In genomic region chr3:43152649-43153048, GRCh38 we compare ENCODE assay signal across 17 cellular contexts. TPM values are rescaled to one million over a fixed set of nuclear protein-coding genes. Genes with fewer than 3 reads are reported as not detected.
DNase-seq lines count a peak whose midpoint lies in the region; ATAC-seq, FAIRE-seq and TF ChIP-seq lines count a peak whose summit lies in the region.
"Had no signal": no experiment of that assay in that cellular context is flagged by ENCODE, and none has a peak within 500 bp of the region (broad histone marks: within the 10 kb centered on the region; RNA-seq: fewer than 3 reads in every experiment).

No MANE protein-coding gene starts in this region.

- intact Hi-C loops in endothelial cell of umbilical vein (cut with micrococcal nuclease), result loop anchor here (10.0 kb wide), 1 partner anchor 1042 kb away; no protein-coding TSS in a partner anchor
- intact Hi-C loops in psoas muscle (cut with DNase I), result loop anchor here in 1 of 2 donors (10.0 kb wide), 1 partner anchor 198 kb away; no protein-coding TSS in a partner anchor

- dilution Hi-C loops in endothelial cell of umbilical vein (cut with MboI; ENCODE audit: extremely low pct_ligation_motif_present, low sequenced_read_pairs), result no loop called here

- H3K9me3 ChIP-seq in Karpas-422 (ENCODE audit: low read length), result no peaks in the 10 kb centered on the region
- H3K9me3 ChIP-seq in endothelial cell of umbilical vein (replicated peaks; ENCODE audit: control insufficient read depth, insufficient read depth, low read length), result no peaks in the 10 kb centered on the region
- no peaks in the 10 kb centered on the region for H3K9me3 ChIP-seq in psoas muscle

- H3K4me1 ChIP-seq in Karpas-422 (ENCODE audit: low read length), result peaks cover 28% of the 10 kb centered on the region
- H3K4me1 ChIP-seq in endothelial cell of umbilical vein (ENCODE audit: control insufficient read depth, extremely low read depth, insufficient read depth, low read length), result no peaks in the 10 kb centered on the region
- H3K4me1 ChIP-seq in psoas muscle, result peaks cover 6% of the 10 kb centered on the region

- H3K4me3 ChIP-seq in Karpas-422 (ENCODE audit: low read length), result no peak overlapping the region
- H3K4me3 ChIP-seq in endothelial cell of umbilical vein (replicated peaks in 1 of 3; ENCODE audit: insufficient read depth in 1 of 3, low read depth in 1 of 3, low read length in 3 of 3), result no peak overlapping the region
- H3K4me3 ChIP-seq in psoas muscle, result no peak overlapping the region
- H3K4me3 ChIP-seq: BLaER1 treated with 17β-estradiol and CSF1 and Interleukin-3, amounts not matched to agents 10 nM and 100 nM had no signal

- H3K36me3 ChIP-seq in Karpas-422 (ENCODE audit: insufficient read depth, low read length) (no peaks in the 10 kb centered on the region), endothelial cell of umbilical vein (ENCODE audit: control insufficient read depth in 2 of 2, extremely low read depth in 1 of 2, insufficient read depth in 2 of 2, low read length in 2 of 2) (no peaks in the 10 kb centered on the region), psoas muscle (ENCODE audit: insufficient read depth in 1 of 2, low read depth in 1 of 2) (no peaks in the 10 kb centered on the region)
- H3K36me3 ChIP-seq: BLaER1 treated with 17β-estradiol and CSF1 and Interleukin-3, amounts not matched to agents 10 nM and 100 nM had no signal

- CTCF ChIA-PET in endothelial cell of umbilical vein (lab: Charles Lee), result interaction anchor here (0.9 to 6.2 kb wide), 2 partner anchors 10 to 190 kb away, joined by 3 to 115 read pairs; no protein-coding TSS in a partner anchor

- peak overlapping the region; percentile 31; the same call in 1 of the 2 replicates for H3K27ac ChIP-seq in Karpas-422 (ENCODE audit: low read length)
- no peak overlapping the region for H3K27ac ChIP-seq in endothelial cell of umbilical vein (ENCODE audit: insufficient read depth, low read depth, low read length)
- H3K27ac ChIP-seq in psoas muscle, result no peak overlapping the region
- H3K27ac ChIP-seq: BLaER1 treated with 17β-estradiol and CSF1 and Interleukin-3, amounts not matched to agents 10 nM and 100 nM had no signal

- H3K9me1 ChIP-seq in endothelial cell of umbilical vein (replicated peaks; ENCODE audit: control insufficient read depth, extremely low read depth, insufficient read depth, low read length), result no peaks in the 10 kb centered on the region

- TF ChIP-seq POLR2A in endothelial cell of umbilical vein (IDR thresholded peaks at IDR 0.05; ENCODE audit: low read depth, low read length), result no peak

- ATAC-seq in psoas muscle, result no peak

- no peaks in the 10 kb centered on the region for H3K9me2 ChIP-seq in Karpas-422 (replicated peaks; ENCODE audit: insufficient read depth, low read length)

- WGBS in psoas muscle, 3 donors, result 35 to 36% (median 35%) methylated on average over 5 of the region's 5 CpGs

- H3K4me2 ChIP-seq in Karpas-422 (ENCODE audit: low read depth, low read length, poor library complexity, severe bottlenecking) (peak overlapping the region; percentile 44), endothelial cell of umbilical vein (ENCODE audit: insufficient read depth, low read length) (no peak overlapping the region)
- H3K4me2 ChIP-seq: BLaER1 treated with 17β-estradiol and CSF1 and Interleukin-3, amounts not matched to agents 10 nM and 100 nM had no signal

- H3K27me3 ChIP-seq in Karpas-422 (ENCODE audit: low read length) (no peaks in the 10 kb centered on the region), endothelial cell of umbilical vein (ENCODE audit: control insufficient read depth in 2 of 2, insufficient read depth in 2 of 2, low read length in 2 of 2) (peaks cover 15 to 19% of the 10 kb centered on the region in 2 experiments), psoas muscle (ENCODE audit: insufficient read depth in 3 of 3, low read length in 2 of 3) (peaks cover 0 to 2% (median 0%) of the 10 kb centered on the region in 3 donors)
- H3K27me3 ChIP-seq: BLaER1 treated with 17β-estradiol and CSF1 and Interleukin-3, amounts not matched to agents 10 nM and 100 nM had no signal

- BruUV-seq in endothelial cell of umbilical vein (replicated peaks; lab: Mats Ljungman, UMichigan), result no TSS peak

- in situ Hi-C loops in G401 (cut with HindIII; ENCODE audit: low sequenced_read_pairs), result no loop called here

- peak; percentile 62 for DNase-seq in G401 (ENCODE audit: low spot score)
- DNase-seq in Karpas-422, result peak; percentile 71
- peak; percentile 39 for DNase-seq in endothelial cell of umbilical vein (ENCODE audit: low read depth, low spot score)
- DNase-seq in pons (ENCODE audit: low spot score), result peak; percentile 42
- no peak for DNase-seq in NCI-H146 treated with DMSO at 0.1 percent for 48 hours (lab: John Stamatoyannopoulos, UW; ENCODE audit: unreplicated experiment)
- DNase-seq in psoas muscle, result no peak
- DNase-seq in HK-2 (ENCODE audit: unreplicated experiment), result no peak
- DNase-seq: activated gamma-delta T cell; aorta; HCEC 1CT; hippocampal formation; kidney glomerular epithelial cell; NCI-H2029 treated with DMSO at 0.1 percent for 48 hours; Right ventricle myocardium superior; stimulated activated CD4-positive, alpha-beta T cell treated with anti-CD3 and anti-CD28 coated beads, Interleukin-4, amount 100 ng/mL, for 24 hours; stimulated activated CD8-positive, alpha-beta memory T cell treated with anti-CD3 and anti-CD28 coated beads, Interleukin-4, amount 100 ng/mL, for 48 hours had no signal

- H4K20me1 ChIP-seq in Karpas-422 (ENCODE audit: insufficient read depth, low read depth, low read length), result no peaks in the 10 kb centered on the region
- H4K20me1 ChIP-seq in endothelial cell of umbilical vein (replicated peaks; ENCODE audit: control insufficient read depth, extremely low read depth, insufficient read depth, low read length), result no peaks in the 10 kb centered on the region
- H4K20me1 ChIP-seq: BLaER1 treated with 17β-estradiol and CSF1 and Interleukin-3, amounts not matched to agents 10 nM and 100 nM had no signal

- POLR2A ChIA-PET in endothelial cell of umbilical vein (lab: Charles Lee), result no interaction called here

- H3K79me2 ChIP-seq in Karpas-422 (ENCODE audit: low read length) (no peaks in the 10 kb centered on the region), endothelial cell of umbilical vein (ENCODE audit: control insufficient read depth, insufficient read depth, low read length) (no peaks in the 10 kb centered on the region)

- no peak overlapping the region for H3K9ac ChIP-seq in Karpas-422 (ENCODE audit: low read length)
- H3K9ac ChIP-seq in endothelial cell of umbilical vein (replicated peaks; ENCODE audit: extremely low read depth, insufficient read depth, low read length), result no peak overlapping the region
- H3K9ac ChIP-seq: BLaER1 treated with 17β-estradiol and CSF1 and Interleukin-3, amounts not matched to agents 10 nM and 100 nM had no signal

- TF ChIP-seq CTCF in endothelial cell of umbilical vein (IDR thresholded peaks at IDR 0.05; ENCODE audit: extremely low read depth in 1 of 2, insufficient read depth in 1 of 2, low read depth in 1 of 2, low read length in 2 of 2), result no peak
- TF ChIP-seq CTCF in psoas muscle (IDR thresholded peaks at IDR 0.05), result no peak

- H2AFZ ChIP-seq in Karpas-422 (ENCODE audit: low read length) (no peak overlapping the region), endothelial cell of umbilical vein (ENCODE audit: low read depth, low read length) (no peak overlapping the region)

- peak; percentile 89 for FAIRE-seq in endothelial cell of umbilical vein (lab: Jason Lieb, UNC)

TF ChIP-seq in endothelial cell of umbilical vein, 7 proteins besides CTCF, POLR2A, EP300 and RAD21:
- TF ChIP-seq MAX (IDR thresholded peaks at IDR 0.05; ENCODE audit: insufficient read depth, insufficient read length) (no peak), GATA2 (IDR thresholded peaks at IDR 0.05; ENCODE audit: insufficient read depth, insufficient read length, low read depth, low read length) (no peak), FOS (IDR thresholded peaks at IDR 0.05; ENCODE audit: borderline replicate concordance, insufficient read depth, low read length) (no peak), JUN (IDR thresholded peaks at IDR 0.05; ENCODE audit: borderline replicate concordance, insufficient read depth, insufficient read length, low read depth) (no peak), POLR2AphosphoS5 (IDR thresholded peaks at IDR 0.05; ENCODE audit: insufficient read depth, low read depth, low read length) (no peak), EZH2 (IDR thresholded peaks at IDR 0.05; ENCODE audit: borderline replicate concordance, low read depth, low read length, severe bottlenecking) (no peak), MYC (IDR thresholded peaks at IDR 0.05; ENCODE audit: low read depth, low read length) (no peak)
TF ChIP-seq in endothelial cell of umbilical vein: peak in this region for 0.

RNA-seq across cellular contexts. Expression of gene POMGNT2, which starts 46.8 kb away (rescaled TPM):
- total RNA-seq in G401 (2014; rRNA removed; shearing (Covaris generic)), result 21.9 and 24.6 TPM in 2 replicates
- 59.3 and 70.7 TPM in 2 replicates for total RNA-seq in Karpas-422 (2014; rRNA removed; shearing (Covaris generic); ENCODE audit: low replicate concordance)
- total RNA-seq in endothelial cell of umbilical vein (6.4 and 9.1 TPM in 2 replicates), psoas muscle (10 to 100 TPM; 13.2 to 25.5 (median 19.8) TPM)
- polyA plus RNA-seq in endothelial cell of umbilical vein (16.3 and 19.0 TPM in 2 replicates), psoas muscle (10 to 100 TPM; 14.3 to 40.3 (median 22.4) TPM)
- 10.6 and 10.7 TPM in 2 replicates for polyA plus RNA-seq in endothelial cell of umbilical vein (2011; cell fraction: cytosol; rRNA removed)
- polyA plus RNA-seq in endothelial cell of umbilical vein (2011; cell fraction: nucleus; rRNA removed), result 5.5 and 6.8 TPM in 2 replicates
- polyA plus RNA-seq in endothelial cell of umbilical vein (2012), result 4.6 and 6.0 TPM in 2 replicates
- 5.6 and 8.0 TPM in 2 replicates for polyA minus RNA-seq in endothelial cell of umbilical vein
- 5.3 TPM for polyA minus RNA-seq in endothelial cell of umbilical vein (2011; cell fraction: cytosol; rRNA and poly(A)+ RNA removed)
- 1.8 and 2.1 TPM in 2 replicates for polyA minus RNA-seq in endothelial cell of umbilical vein (2011; cell fraction: nucleus; rRNA and poly(A)+ RNA removed)

Comparison
In these comparisons a context has a peak if more than half of its experiments do, and no peak if none do; other contexts are left out.
1. DNase-seq: peak in G401 (single experiment), Karpas-422 (single experiment), endothelial cell of umbilical vein (single experiment) and pons (single experiment); none in NCI-H146 treated with DMSO at 0.1 percent for 48 hours (single experiment), psoas muscle (0 of 2) and HK-2 (single experiment).